17 cellular contexts compared by ENCODE assay signal in genomic region chr4:10578027-10578426, GRCh38.
DNase-seq lines count a peak whose midpoint lies in the region; ATAC-seq, FAIRE-seq and TF ChIP-seq lines count a peak whose summit lies in the region.
"Had no signal": no experiment of that assay in that cellular context is flagged by ENCODE, and none has a peak within 500 bp of the region (broad histone marks: within the 10 kb centered on the region; RNA-seq: fewer than 3 reads in every experiment).

No MANE protein-coding gene starts in this region.

- H2AFZ ChIP-seq in neuronal stem cell (ENCODE audit: low read length): no peak overlapping the region

- no peak overlapping the region for H4K8ac ChIP-seq in neuronal stem cell (ENCODE audit: low read depth, low read length)

- TF ChIP-seq POLR2A in GM12891 (IDR thresholded peaks at IDR 0.05; ENCODE audit: low read depth, low read length): no peak

- H3K27ac ChIP-seq in neuronal stem cell (replicated peaks; ENCODE audit: low read length): no peak overlapping the region
- H3K27ac ChIP-seq: epithelial cell of prostate, heart left ventricle had no signal

- no peak overlapping the region for H4K91ac ChIP-seq in neuronal stem cell (ENCODE audit: low read depth, low read length, poor library complexity)

- H3K9ac ChIP-seq in neuronal stem cell (ENCODE audit: low read depth, low read length, poor library complexity): no peak overlapping the region

- WGBS in neuronal stem cell (ENCODE audit: extremely low coverage in 2 of 2, insufficient read length in 2 of 2, insufficient replicate concordance in 1 of 2), 2 donors: no CpG with 5 or more reads among the region's 4 CpGs

- H3K79me1 ChIP-seq in neuronal stem cell (ENCODE audit: low read depth, low read length): no peaks in the 10 kb centered on the region

- no peaks in the 10 kb centered on the region for H3K27me3 ChIP-seq in neuronal stem cell (ENCODE audit: control insufficient read depth in 3 of 3, insufficient read depth in 3 of 3, low read depth in 1 of 3, low read length in 3 of 3)

- peak; percentile 90 for FAIRE-seq in GM12891 (lab: Jason Lieb, UNC)
- no peak for FAIRE-seq in urothelium cell line (lab: Jason Lieb, UNC)
- FAIRE-seq: H1 had no signal

- no peak overlapping the region for H2BK120ac ChIP-seq in neuronal stem cell (ENCODE audit: low read depth, low read length)

- H3K4me1 ChIP-seq in neuronal stem cell (ENCODE audit: control insufficient read depth in 2 of 2, insufficient read depth in 1 of 2, low read depth in 1 of 2, low read length in 2 of 2): no peaks in the 10 kb centered on the region

- no peak overlapping the region for H3K4ac ChIP-seq in neuronal stem cell (ENCODE audit: low read length)

- H3K4me2 ChIP-seq in neuronal stem cell (ENCODE audit: insufficient read depth, low read length, poor library complexity, severe bottlenecking): no peak overlapping the region

- H3K36me3 ChIP-seq in neuronal stem cell (replicated peaks in 1 of 2; ENCODE audit: control insufficient read depth in 2 of 2, insufficient read depth in 2 of 2, low read length in 2 of 2): no peaks in the 10 kb centered on the region
- H3K36me3 ChIP-seq: heart left ventricle had no signal

- no peak overlapping the region for H3K23ac ChIP-seq in neuronal stem cell (ENCODE audit: low read depth, low read length, poor library complexity)

- no peak overlapping the region for H3K14ac ChIP-seq in neuronal stem cell (ENCODE audit: low read length)

- no peak overlapping the region for H2BK12ac ChIP-seq in neuronal stem cell (ENCODE audit: low read length)

- DNase-seq in GM12891 (ENCODE audit: insufficient read length, low spot score) (no peak), urothelium cell line (ENCODE audit: low spot score) (no peak), neuronal stem cell (ENCODE audit: low spot score) (no peak)
- DNase-seq in central memory CD4-positive, alpha-beta T cell: no peak
- DNase-seq: activated CD8-positive, alpha-beta memory T cell treated with anti-CD3 and anti-CD28 coated beads, Interleukin-2, amount 10 ng/mL, durations not matched to agents 7 days and 5 days; caudate nucleus; DMS53; heart left ventricle; NCI-H524; retina; Right ventricle myocardium superior had no signal

- no peak overlapping the region for H3K18ac ChIP-seq in neuronal stem cell (ENCODE audit: low read length)

- no peak overlapping the region for H2AK5ac ChIP-seq in neuronal stem cell (ENCODE audit: low read depth, low read length)

- H3K4me3 ChIP-seq in neuronal stem cell (ENCODE audit: low read length in 2 of 2): no peak overlapping the region
- H3K4me3 ChIP-seq: heart left ventricle had no signal

- no peak overlapping the region for H2BK5ac ChIP-seq in neuronal stem cell (ENCODE audit: low read length)

- H2BK15ac ChIP-seq in neuronal stem cell (ENCODE audit: low read length): no peak overlapping the region

- ATAC-seq in GM19328 (IDR thresholded peaks at IDR 0.05; ENCODE audit: unreplicated experiment) (peak; percentile 54), HG02798 (IDR thresholded peaks at IDR 0.05; ENCODE audit: poor library complexity, unreplicated experiment) (peak; percentile 68), HG03469 (IDR thresholded peaks at IDR 0.05; ENCODE audit: unreplicated experiment) (peak; percentile 62), HG03196 (IDR thresholded peaks at IDR 0.05; ENCODE audit: unreplicated experiment) (no peak)
- ATAC-seq: activated CD8-positive, alpha-beta memory T cell treated with anti-CD3 and anti-CD28 coated beads, Interleukin-2, amount 10 ng/mL, durations not matched to agents 7 days and 5 days; heart left ventricle had no signal

- peaks cover 0 to 3% of the 10 kb centered on the region in 2 donors for H3K9me3 ChIP-seq in neuronal stem cell (replicated peaks in 1 of 2; ENCODE audit: control insufficient read depth in 2 of 2, insufficient read depth in 1 of 2, low read depth in 1 of 2, low read length in 2 of 2)
- H3K9me3 ChIP-seq: heart left ventricle had no signal

TF ChIP-seq in GM12891, 5 proteins besides CTCF, POLR2A, EP300 and RAD21:
- TF ChIP-seq SPI1 (IDR thresholded peaks at IDR 0.05; ENCODE audit: low read depth, low read length) (no peak), TAF1 (IDR thresholded peaks at IDR 0.05; ENCODE audit: low read depth, low read length) (no peak), POU2F2 (IDR thresholded peaks at IDR 0.05; ENCODE audit: low read depth, low read length) (no peak), POLR2AphosphoS5 (IDR thresholded peaks at IDR 0.05; ENCODE audit: low read depth, low read length) (no peak), PAX5 (IDR thresholded peaks at IDR 0.05; ENCODE audit: insufficient read depth, low read length, severe bottlenecking) (no peak)
TF ChIP-seq in GM12891: peak in this region for 0.
